In genomic region chr7:18495412-18496335, GRCh38 we compare ENCODE assay signal across 8 cellular contexts. TPM values are rescaled to one million over a fixed set of nuclear protein-coding genes. Genes with fewer than 3 reads are reported as not detected.
A peak's percentile ranks its signal among the peaks of the same experiment; 100 is the strongest.
DNase-seq lines count a peak whose midpoint lies in the region; ATAC-seq, FAIRE-seq and TF ChIP-seq lines count a peak whose summit lies in the region.

Gene HDAC9 (plus strand): TSS chr7:18495749. CDS start chr7:18496303, 554 bp downstream.

- H2AFZ ChIP-seq in GM12878 (ENCODE audit: control insufficient read depth, low read depth, low read length), result peak within 1 kb of the TSS; percentile 71

- H3K4me1 Mint-ChIP-seq in CD4-positive, CD25-positive, alpha-beta regulatory T cell, result peaks cover 0 to 8% (median under 1%) of the 10 kb centered on the region in 4 donors

- H3K27me3 Mint-ChIP-seq in CD4-positive, CD25-positive, alpha-beta regulatory T cell, result no peaks in the 10 kb centered on the region

- peak within 1 kb of the TSS; percentile 96 for H3K4me2 ChIP-seq in GM12878 (ENCODE audit: control insufficient read depth, insufficient read depth)

- no TSS peak for BruUV-seq in GM12878 (replicated peaks; lab: Mats Ljungman, UMichigan)

- no peaks in the 10 kb centered on the region for H3K27me3 ChIP-seq in CD4-positive, CD25-positive, alpha-beta regulatory T cell (ENCODE audit: control insufficient read depth, insufficient read depth, low read length)
- H3K27me3 ChIP-seq in GM12878 (replicated peaks in 1 of 2; ENCODE audit: control insufficient read depth in 2 of 2, insufficient read depth in 2 of 2, low read length in 1 of 2), result no peaks in the 10 kb centered on the region

- H4K20me1 ChIP-seq in GM12878 (ENCODE audit: control insufficient read depth, insufficient read depth), result no peaks in the 10 kb centered on the region

- peak within 1 kb of the TSS; percentile 37 for H3K27ac ChIP-seq in CD4-positive, CD25-positive, alpha-beta regulatory T cell (ENCODE audit: insufficient read depth, low read length, poor library complexity, severe bottlenecking)
- no peak within 1 kb of the TSS; the same call in 1 of the 2 replicates for H3K27ac ChIP-seq in GM12878 (ENCODE audit: control insufficient read depth, insufficient read depth)

- intact Hi-C loops in GM12878 (cut with micrococcal nuclease; ENCODE audit: unreplicated experiment), result no loop called here

- H3K27ac Mint-ChIP-seq in CD4-positive, CD25-positive, alpha-beta regulatory T cell, result peak within 1 kb of the TSS; percentile 26 to 67 (median 36)

- no peaks in the 10 kb centered on the region for H3K36me3 ChIP-seq in CD4-positive, CD25-positive, alpha-beta regulatory T cell (ENCODE audit: control insufficient read depth, insufficient read depth, low read length)
- H3K36me3 ChIP-seq in GM12878 (ENCODE audit: control insufficient read depth in 2 of 2, insufficient read depth in 2 of 2, low read length in 1 of 2), result no peaks in the 10 kb centered on the region

- H3K36me3 Mint-ChIP-seq in CD4-positive, CD25-positive, alpha-beta regulatory T cell, result no peaks in the 10 kb centered on the region

- peak; percentile 13 to 62 for ATAC-seq in CD4-positive, CD25-positive, alpha-beta regulatory T cell (ENCODE audit: low read depth in 2 of 2)
- ATAC-seq in HG03175 (IDR thresholded peaks at IDR 0.05; ENCODE audit: unreplicated experiment) (peak; percentile 97), GM12878 (peak; percentile 89)

- POLR2A ChIA-PET in GM12878 (lab: Charles Lee), result interaction anchor here (0.6 to 1.2 kb wide), 2 partner anchors 14 kb away, joined by 3 to 6 read pairs; no protein-coding TSS in a partner anchor

- H3K9me3 ChIP-seq in CD4-positive, CD25-positive, alpha-beta regulatory T cell (ENCODE audit: control insufficient read depth in 2 of 2, low read length in 2 of 2), result no peaks in the 10 kb centered on the region
- no peaks in the 10 kb centered on the region for H3K9me3 ChIP-seq in GM12878 (replicated peaks; ENCODE audit: control insufficient read depth, insufficient read depth, low read length)

- SMC1A ChIA-PET in GM12878 (lab: Charles Lee; ENCODE audit: uncharacterized antibody, unreplicated experiment), result interaction anchor here (0.6 to 3.2 kb wide), 17 partner anchors 7 to 1171 kb away, joined by 3 to 11 read pairs (median 4); no protein-coding TSS in a partner anchor

- no peak for TF ChIP-seq RAD21 in GM12878 (IDR thresholded peaks at IDR 0.05; ENCODE audit: insufficient read depth, low read depth, low read length)

- under 1% methylated on average over 18 of the region's 18 CpGs for WGBS in GM12878 (ENCODE audit: insufficient coverage, insufficient replicate concordance, low lambda C conversion rate, missing lambda C conversion rate)

- H3K4me1 ChIP-seq in CD4-positive, CD25-positive, alpha-beta regulatory T cell (ENCODE audit: control insufficient read depth, insufficient read depth, low read length, poor library complexity, severe bottlenecking), result no peaks in the 10 kb centered on the region
- H3K4me1 ChIP-seq in GM12878 (ENCODE audit: control insufficient read depth, insufficient read depth, low read length), result peaks cover 14% of the 10 kb centered on the region; the same call in 1 of the 2 replicates

- in situ Hi-C loops in GM12878 (cut with MboI), result no loop called here

- RAD21 ChIA-PET in GM12878 (lab: Charles Lee; ENCODE audit: unreplicated experiment), result interaction anchor here (0.7 to 1.7 kb wide), 6 partner anchors 8 to 41 kb away, joined by 3 to 6 read pairs (median 3); no protein-coding TSS in a partner anchor

- TF ChIP-seq POLR2A in GM12878 (IDR thresholded peaks at IDR 0.05; ENCODE audit: low read depth, low read length), result 0 out of 2 replicates have a peak, but pooled peaks have one; percentile 39

- peak; percentile 66 for FAIRE-seq in GM12878 (lab: Jason Lieb, UNC)

- H3K9me3 Mint-ChIP-seq in CD4-positive, CD25-positive, alpha-beta regulatory T cell, result no peaks in the 10 kb centered on the region

- H3K9ac ChIP-seq in GM12878 (ENCODE audit: control insufficient read depth, insufficient read depth, low read length), result peak within 1 kb of the TSS; percentile 24

- no peak for TF ChIP-seq EP300 in GM12878 (IDR thresholded peaks at IDR 0.05; ENCODE audit: borderline replicate concordance in 1 of 2, control insufficient read depth in 1 of 2, low read depth in 2 of 2, low read length in 2 of 2)

- no peak for DNase-seq in CD4-positive, CD25-positive, alpha-beta regulatory T cell
- DNase-seq in GM19238 (ENCODE audit: insufficient read length, low spot score) (peak; percentile 4), NCI-H524 treated with DMSO at 0.1 percent for 48 hours (lab: John Stamatoyannopoulos, UW) (peak; percentile 4), GM12878 (ENCODE audit: low read depth, low spot score) (peak; percentile 56), retina (peak; percentile 93), OCI-M2 (lab: John Stamatoyannopoulos, UW; ENCODE audit: unreplicated experiment) (no peak)

- CTCF ChIA-PET in GM12878 (lab: Yijun Ruan, JAX), result interaction anchor here (0.9 to 4.4 kb wide), 8 partner anchors 8 to 143 kb away, joined by 3 to 25 read pairs (median 6); no protein-coding TSS in a partner anchor

- peak within 1 kb of the TSS; percentile 73 to 88 (median 82) for H3K4me3 Mint-ChIP-seq in CD4-positive, CD25-positive, alpha-beta regulatory T cell

- TF ChIP-seq CTCF in GM12878 (IDR thresholded peaks at IDR 0.05 in 2 of 3, conservative IDR thresholded peaks at IDR 0.05 in 1 of 3; ENCODE audit: control insufficient read depth in 2 of 3, extremely low read depth in 1 of 3, insufficient read depth in 1 of 3, low read depth in 3 of 3, low read length in 3 of 3), result no peak

- peak within 1 kb of the TSS; percentile 51 for H3K4me3 ChIP-seq in CD4-positive, CD25-positive, alpha-beta regulatory T cell (ENCODE audit: low read depth, low read length)
- H3K4me3 ChIP-seq in GM12878 (peak within 1 kb of the TSS; percentile 67), iPS-11a (ENCODE audit: low read depth, low read length) (peak within 1 kb of the TSS; percentile 52)

- H3K79me2 ChIP-seq in GM12878 (ENCODE audit: control insufficient read depth, insufficient read depth, low read length), result no peaks in the 10 kb centered on the region

TF ChIP-seq in GM12878, 131 proteins besides CTCF, POLR2A, EP300 and RAD21 (continues in another document):
- TF ChIP-seq FOXM1 (IDR thresholded peaks at IDR 0.05; ENCODE audit: low read depth, low read length) (peak; percentile 59), NFIC (IDR thresholded peaks at IDR 0.05; ENCODE audit: low read depth, low read length) (peak; percentile 76), NFYA (IDR thresholded peaks at IDR 0.05; ENCODE audit: borderline replicate concordance, low read depth, low read length) (no peak), EZH2 (IDR thresholded peaks at IDR 0.05; ENCODE audit: borderline replicate concordance, control insufficient read depth, low read depth, low read length) (no peak), TAF1 (IDR thresholded peaks at IDR 0.05; ENCODE audit: borderline replicate concordance, low read depth, low read length) (0 out of 2 replicates have a peak, but pooled peaks have one; percentile 52), TBL1XR1 (IDR thresholded peaks at IDR 0.05; ENCODE audit: low read depth, low read length) (peak; percentile 59; the same call in 1 of the 2 replicates), POU2F2 (IDR thresholded peaks at IDR 0.05; ENCODE audit: borderline replicate concordance, low read depth, low read length) (peak; percentile 97; the same call in 2 of the 3 replicates), PAX5 (IDR thresholded peaks at IDR 0.05; ENCODE audit: borderline replicate concordance, low read depth, low read length) (peak; percentile 73; the same call in 1 of the 2 replicates), MEF2A (IDR thresholded peaks at IDR 0.05; ENCODE audit: insufficient read depth, low read depth, low read length) (peak; percentile 99)
- TF ChIP-seq, protein P1, sequence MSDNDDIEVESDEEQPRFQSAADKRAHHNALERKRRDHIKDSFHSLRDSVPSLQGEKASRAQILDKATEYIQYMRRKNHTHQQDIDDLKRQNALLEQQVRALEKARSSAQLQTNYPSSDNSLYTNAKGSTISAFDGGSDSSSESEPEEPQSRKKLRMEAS (IDR thresholded peaks at IDR 0.05; ENCODE audit: low read depth, low read length), result no peak
- TF ChIP-seq, protein P2, sequence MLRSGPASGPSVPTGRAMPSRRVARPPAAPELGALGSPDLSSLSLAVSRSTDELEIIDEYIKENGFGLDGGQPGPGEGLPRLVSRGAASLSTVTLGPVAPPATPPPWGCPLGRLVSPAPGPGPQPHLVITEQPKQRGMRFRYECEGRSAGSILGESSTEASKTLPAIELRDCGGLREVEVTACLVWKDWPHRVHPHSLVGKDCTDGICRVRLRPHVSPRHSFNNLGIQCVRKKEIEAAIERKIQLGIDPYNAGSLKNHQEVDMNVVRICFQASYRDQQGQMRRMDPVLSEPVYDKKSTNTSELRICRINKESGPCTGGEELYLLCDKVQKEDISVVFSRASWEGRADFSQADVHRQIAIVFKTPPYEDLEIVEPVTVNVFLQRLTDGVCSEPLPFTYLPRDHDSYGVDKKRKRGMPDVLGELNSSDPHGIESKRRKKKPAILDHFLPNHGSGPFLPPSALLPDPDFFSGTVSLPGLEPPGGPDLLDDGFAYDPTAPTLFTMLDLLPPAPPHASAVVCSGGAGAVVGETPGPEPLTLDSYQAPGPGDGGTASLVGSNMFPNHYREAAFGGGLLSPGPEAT (IDR thresholded peaks at IDR 0.05; ENCODE audit: low read depth), result 0 out of 2 replicates have a peak, but pooled peaks have one; percentile 17

RNA-seq across cellular contexts. Expression of gene HDAC9, which starts in this region (rescaled TPM):
- total RNA-seq in CD4-positive, CD25-positive, alpha-beta regulatory T cell, result 10.4 TPM
- polyA plus RNA-seq in CD4-positive, CD25-positive, alpha-beta regulatory T cell, result 10 to 100 TPM in 2 of 4 donors, 1 to 10 TPM in 2; 4.1 to 23.7 (median 10.1) TPM
- 2.3 and 2.9 TPM in 2 replicates for total RNA-seq in GM12878 (2013; cell fraction: nucleolus; rRNA removed)
- total RNA-seq in GM12878 (2014; rRNA removed) (0.90 and 2.9 TPM in 2 replicates), GM12878 (2014; rRNA removed; fragmentation: Illumina TruSeq; extraction: Trizol) (1.3 and 1.7 TPM in 2 replicates), GM12878 (2021) (0.92 and 1.9 TPM in 2 replicates)
- polyA plus RNA-seq in GM12878 (2011; ENCODE audit: low read depth), result 2.9 TPM
- polyA plus RNA-seq in GM12878 (2011; rRNA removed) (12.8 and 15.6 TPM in 2 replicates), GM12878 (2014; fragmentation: Illumina TruSeq; extraction: Trizol) (0.93 and 1.6 TPM in 2 replicates), GM12878 (2014; fragmentation: Nextera tagmentation; extraction: Ambion mirVana) (under 1 TPM; 0.73 to 0.74 TPM), GM12878 (2014; rRNA removed) (0.72 and 1.0 TPM in 2 replicates), GM12878 (2016; fragmentation: Nextera tagmentation; extraction: Ambion mirVana) (1 to 10 TPM in 1 of 2 experiments, under 1 TPM in 1; 0.88 to 1.3 TPM)
- polyA plus RNA-seq in GM12878 (2011; cell fraction: cytosol; rRNA removed), result 7.0 and 8.4 TPM in 2 replicates
- 11.0 and 11.6 TPM in 2 replicates for polyA plus RNA-seq in GM12878 (2011; cell fraction: nucleus; rRNA removed)
- polyA plus RNA-seq in GM12878 (2012), result 4.5 and 5.7 TPM in 2 replicates
- 33.5 and 53.8 TPM in 2 replicates for polyA minus RNA-seq in GM12878 (2011; rRNA and poly(A)+ RNA removed)
- 9.0 and 10.8 TPM in 2 replicates for polyA minus RNA-seq in GM12878 (2011; cell fraction: cytosol; rRNA and poly(A)+ RNA removed)
- 46.3 and 61.4 TPM in 2 replicates for polyA minus RNA-seq in GM12878 (2011; cell fraction: nucleus; rRNA and poly(A)+ RNA removed)

Comparison
In these comparisons a context has a peak if more than half of its experiments do, and no peak if none do; other contexts are left out.
1. ATAC-seq: peak in every context shown above with its lines; median percentile 97 in HG03175; 89 in GM12878; 38 in CD4-positive, CD25-positive, alpha-beta regulatory T cell.
2. DNase-seq: peak in GM19238 (single experiment), NCI-H524 treated with DMSO at 0.1 percent for 48 hours (single experiment), GM12878 (single experiment) and retina (single experiment); none in CD4-positive, CD25-positive, alpha-beta regulatory T cell (0 of 3) and OCI-M2 (single experiment).
3. Peak in every context shown above with its lines, with median percentiles within 50 percentile points of each other: H3K4me3 ChIP-seq.